8 cellular contexts compared by ENCODE assay signal in genomic region chr6:84774174-84775158, GRCh38. TPM values are rescaled to one million over a fixed set of nuclear protein-coding genes. Genes with fewer than 3 reads are reported as not detected.
A peak's percentile ranks its signal among the peaks of the same experiment; 100 is the strongest.
DNase-seq lines count a peak whose midpoint lies in the region; ATAC-seq and TF ChIP-seq lines count a peak whose summit lies in the region.

No MANE protein-coding gene starts in this region.

- H4K20me1 ChIP-seq in GM23338 (replicated peaks; ENCODE audit: insufficient read depth), result peaks cover 19% of the 10 kb centered on the region

- H3F3A ChIP-seq in GM23338 (replicated peaks; ENCODE audit: low read depth), result no peaks in the 10 kb centered on the region; the same call in 1 of the 2 replicates

- H3K4me1 Mint-ChIP-seq in GM23338, result peaks cover 17% of the 10 kb centered on the region
- no peaks in the 10 kb centered on the region for H3K4me1 Mint-ChIP-seq in activated T-helper 17 cell treated with anti-CD3 and anti-CD28 coated beads, Interleukin-2, amount 50 U/mL, for 72 hours

- peaks cover 93% of the 10 kb centered on the region for H3K27me3 ChIP-seq in GM23338 (ENCODE audit: insufficient read depth)

- peak overlapping the region; percentile 99 for H2AFZ ChIP-seq in GM23338

- peak overlapping the region; percentile 93 for H3K4me2 ChIP-seq in GM23338

- no peak overlapping the region for H3K27ac ChIP-seq in GM23338 (ENCODE audit: low read depth)

- no peaks in the 10 kb centered on the region for H3K36me3 Mint-ChIP-seq in GM23338 (ENCODE audit: low read depth)
- no peaks in the 10 kb centered on the region for H3K36me3 Mint-ChIP-seq in activated T-helper 17 cell treated with anti-CD3 and anti-CD28 coated beads, Interleukin-2, amount 50 U/mL, for 72 hours (ENCODE audit: low read depth)

- ATAC-seq in GM23338 (peak; percentile 90), omental fat pad (ENCODE audit: low FRiP score) (peak; percentile 72)
- ATAC-seq in activated T-helper 17 cell treated with anti-CD3 and anti-CD28 coated beads, Interleukin-2, amount 50 U/mL, for 72 hours (replicated peaks), result no peak

- peaks cover 8% of the 10 kb centered on the region; the same call in 2 of the 3 replicates for H3K9me3 Mint-ChIP-seq in GM23338
- H3K9me3 Mint-ChIP-seq in activated T-helper 17 cell treated with anti-CD3 and anti-CD28 coated beads, Interleukin-2, amount 50 U/mL, for 72 hours, result peaks cover 4% of the 10 kb centered on the region

- no peak overlapping the region for H3K27ac Mint-ChIP-seq in GM23338
- no peak overlapping the region for H3K27ac Mint-ChIP-seq in activated T-helper 17 cell treated with anti-CD3 and anti-CD28 coated beads, Interleukin-2, amount 50 U/mL, for 72 hours

- peak overlapping the region; percentile 76 for H3K4me3 ChIP-seq in GM23338
- H3K4me3 ChIP-seq in fibroblast of pulmonary artery (replicated peaks; ENCODE audit: low read depth, low read length), result peak overlapping the region; percentile 59

- no peaks in the 10 kb centered on the region for H3K79me2 ChIP-seq in GM23338 (replicated peaks; ENCODE audit: insufficient read depth)

- peak; percentile 63 to 77 for TF ChIP-seq CTCF in GM23338 (conservative IDR thresholded peaks at IDR 0.05; ENCODE audit: low read depth in 2 of 2)
- TF ChIP-seq CTCF in fibroblast of pulmonary artery (IDR thresholded peaks at IDR 0.05; ENCODE audit: low read length, missing control alignments), result peak; percentile 31
- peak in 1 of 3 donors; percentile 9 for TF ChIP-seq CTCF in omental fat pad (IDR thresholded peaks at IDR 0.05)

- peaks cover 73% of the 10 kb centered on the region for H3K27me3 Mint-ChIP-seq in GM23338 (ENCODE audit: insufficient read depth, low read depth, poor library complexity)
- peaks cover 51% of the 10 kb centered on the region for H3K27me3 Mint-ChIP-seq in activated T-helper 17 cell treated with anti-CD3 and anti-CD28 coated beads, Interleukin-2, amount 50 U/mL, for 72 hours

- no peaks in the 10 kb centered on the region for H3K9me2 ChIP-seq in GM23338 (ENCODE audit: insufficient read depth)

- no peaks in the 10 kb centered on the region for H3K36me3 ChIP-seq in GM23338 (ENCODE audit: insufficient read depth)

- peak; percentile 89 for DNase-seq in GM03348 (ENCODE audit: low spot score)
- peak; percentile 86 for DNase-seq in GM23338 (ENCODE audit: low spot score)
- DNase-seq in RPMI8226, result peak; percentile 45
- peak; percentile 79 for DNase-seq in fibroblast of pulmonary artery (ENCODE audit: low read depth)
- no peak for DNase-seq in omental fat pad (ENCODE audit: low spot score)
- DNase-seq in stimulated activated CD4-positive, alpha-beta T cell treated with anti-CD3 and anti-CD28 coated beads, Interleukin-4, amount 100 ng/mL, for 4 hours, result no peak
- DNase-seq in NCI-H2029 (lab: John Stamatoyannopoulos, UW), result no peak

- H3K4me1 ChIP-seq in GM23338 (ENCODE audit: insufficient read depth), result peaks cover 6% of the 10 kb centered on the region

- H3K4me3 Mint-ChIP-seq in GM23338, result peak overlapping the region; percentile 76
- no peak overlapping the region for H3K4me3 Mint-ChIP-seq in activated T-helper 17 cell treated with anti-CD3 and anti-CD28 coated beads, Interleukin-2, amount 50 U/mL, for 72 hours

TF ChIP-seq in GM23338, 12 proteins besides CTCF, POLR2A, EP300 and RAD21:
- TF ChIP-seq EZH2phosphoT487 (IDR thresholded peaks at IDR 0.05; ENCODE audit: unreplicated experiment), result peak; percentile 85
- TF ChIP-seq NANOG (IDR thresholded peaks at IDR 0.05; ENCODE audit: borderline replicate concordance), result no peak
- 0 out of 2 replicates have a peak, but pooled peaks have one; percentile 28 for TF ChIP-seq ZNF462 (CRISPR knock-in tag; IDR thresholded peaks at IDR 0.05)
- peak; percentile 94 for TF ChIP-seq EZH2 (IDR thresholded peaks at IDR 0.05; ENCODE audit: low read depth, unreplicated experiment)
TF ChIP-seq in GM23338: peak in this region for 3.

RNA-seq across cellular contexts. Expression of gene TBX18, which starts 10.1 kb away (rescaled TPM):
- 0.03 TPM in 1 of 2 replicates, not detected in the other for total RNA-seq in GM23338 (2014; rRNA removed; shearing (Covaris generic))
- polyA plus RNA-seq in GM23338 (2016; fragmentation: Nextera tagmentation; extraction: Ambion mirVana), result not detected in 2 replicates
- 1 to 10 TPM; 2.3 to 6.4 (median 4.6) TPM for total RNA-seq in omental fat pad
- not detected for total RNA-seq in activated T-helper 17 cell treated with anti-CD3 and anti-CD28 coated beads, Interleukin-2, amount 50 U/mL, for 72 hours

Comparison
In these comparisons a context has a peak if more than half of its experiments do, and no peak if none do; other contexts are left out.
1. DNase-seq: peak in GM03348 (single experiment), GM23338 (single experiment), RPMI8226 (single experiment) and fibroblast of pulmonary artery (single experiment); none in omental fat pad (single experiment), stimulated activated CD4-positive, alpha-beta T cell treated with anti-CD3 and anti-CD28 coated beads, Interleukin-4, amount 100 ng/mL, for 4 hours (0 of 2) and NCI-H2029 (single experiment).